ENCODE assay signal across 8 cellular contexts in the genomic region with DNA sequence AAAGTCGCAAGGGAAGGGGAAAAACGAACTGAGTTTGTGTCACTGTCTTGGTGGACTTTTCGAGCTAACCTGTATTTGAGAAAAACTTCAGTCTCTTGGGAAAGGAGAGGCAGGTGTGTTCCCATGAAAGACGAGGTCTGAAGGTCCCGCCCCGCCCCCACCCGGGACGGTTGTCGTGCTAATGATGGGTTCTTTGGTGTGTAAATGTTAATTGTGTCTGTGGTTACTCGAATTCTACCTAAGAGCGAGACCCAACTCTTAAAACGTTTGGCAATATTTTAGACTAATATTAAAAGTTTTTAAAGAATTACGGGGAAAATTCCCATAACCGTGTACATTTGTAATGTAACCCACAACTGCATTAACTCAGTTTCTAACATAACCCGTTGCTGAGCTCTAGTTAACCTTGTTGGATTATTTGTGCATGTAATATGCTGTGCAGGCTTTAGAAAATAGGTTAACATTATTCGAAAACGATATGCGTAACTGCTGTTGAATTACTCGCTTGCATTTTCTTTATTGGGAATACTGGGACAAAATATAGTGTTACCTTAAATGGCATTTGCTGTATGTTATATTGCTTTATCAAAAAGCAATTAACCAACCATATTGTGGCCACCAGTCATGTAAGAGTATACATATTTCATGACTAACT. TPM values are rescaled to one million over a fixed set of nuclear protein-coding genes. Genes with fewer than 3 reads are reported as not detected.
DNase-seq lines count a peak whose midpoint lies in the region; ATAC-seq lines count a peak whose summit lies in the region.

No MANE protein-coding gene starts in this region.

- H3K27me3 ChIP-seq in NT2/D1 (ENCODE audit: insufficient read depth, insufficient read length) (peaks cover 18% of the 10 kb centered on the region), endocrine pancreas (ENCODE audit: control insufficient read depth, insufficient read depth, low read length) (no peaks in the 10 kb centered on the region)
- no peaks in the 10 kb centered on the region for H3K27me3 ChIP-seq in naive thymus-derived CD4-positive, alpha-beta T cell (ENCODE audit: control insufficient read depth in 2 of 2, insufficient read depth in 2 of 2, low read length in 2 of 2)

- peak overlapping the region; percentile 70 for H3K27ac ChIP-seq in naive thymus-derived CD4-positive, alpha-beta T cell (ENCODE audit: low read depth, low read length)

- DNase-seq in activated CD8-positive, alpha-beta memory T cell treated with anti-CD3 and anti-CD28 coated beads, Interleukin-2, amount 10 ng/mL, durations not matched to agents 7 days and 5 days = no peak
- no peak for DNase-seq in activated CD8-positive, alpha-beta memory T cell treated with anti-CD3 and anti-CD28 coated beads for 24 hours
- peak; percentile 22 for DNase-seq in NT2/D1 (ENCODE audit: low read depth, low spot score)
- peak in 1 of 9 donors; percentile 3 for DNase-seq in naive thymus-derived CD4-positive, alpha-beta T cell
- DNase-seq in SKM-1 (lab: John Stamatoyannopoulos, UW; ENCODE audit: unreplicated experiment) = no peak

- H3K4me3 ChIP-seq in NT2/D1 (ENCODE audit: insufficient read length, low read depth) = peak overlapping the region; percentile 55
- peak overlapping the region; percentile 77 for H3K4me3 ChIP-seq in endocrine pancreas (ENCODE audit: control insufficient read depth, insufficient read depth, low read length)
- peak overlapping the region; percentile 69 for H3K4me3 ChIP-seq in naive thymus-derived CD4-positive, alpha-beta T cell (ENCODE audit: low read length)

- peaks cover 13% of the 10 kb centered on the region for H3K4me1 Mint-ChIP-seq in activated CD8-positive, alpha-beta memory T cell treated with anti-CD3 and anti-CD28 coated beads, Interleukin-2, amount 10 ng/mL, durations not matched to agents 7 days and 5 days
- peaks cover 8 to 37% (median 24%) of the 10 kb centered on the region in 7 donors for H3K4me1 Mint-ChIP-seq in naive thymus-derived CD4-positive, alpha-beta T cell

- CTCF ChIA-PET in activated CD8-positive, alpha-beta memory T cell treated with anti-CD3 and anti-CD28 coated beads, Interleukin-2, amount 10 ng/mL, durations not matched to agents 7 days and 5 days (lab: Charles Lee) = interaction anchor here (0.9 to 2.3 kb wide), 2 partner anchors 162 to 253 kb away, joined by 3 to 19 read pairs; no protein-coding TSS in a partner anchor
- CTCF ChIA-PET in naive thymus-derived CD4-positive, alpha-beta T cell (lab: Charles Lee) = no interaction called here

- no peaks in the 10 kb centered on the region for H3K36me3 ChIP-seq in NT2/D1 (ENCODE audit: insufficient read depth, insufficient read length, low read length)
- H3K36me3 ChIP-seq in endocrine pancreas (ENCODE audit: control insufficient read depth, insufficient read depth, low read length) = no peaks in the 10 kb centered on the region
- H3K36me3 ChIP-seq in naive thymus-derived CD4-positive, alpha-beta T cell (ENCODE audit: control insufficient read depth in 2 of 3, insufficient read depth in 3 of 3, low read length in 3 of 3) = peaks cover 0 to 3% (median 0%) of the 10 kb centered on the region in 3 experiments

- H3K9ac ChIP-seq in NT2/D1 (ENCODE audit: insufficient read length, low read depth) (peak overlapping the region; percentile 92), endocrine pancreas (ENCODE audit: control insufficient read depth, insufficient read depth, low read length) (peak overlapping the region; percentile 60)

- H3K9me3 ChIP-seq in NT2/D1 (ENCODE audit: insufficient read depth, low read length) = no peaks in the 10 kb centered on the region
- no peaks in the 10 kb centered on the region for H3K9me3 ChIP-seq in endocrine pancreas (ENCODE audit: control insufficient read depth, low read length)
- H3K9me3 ChIP-seq in naive thymus-derived CD4-positive, alpha-beta T cell (ENCODE audit: control insufficient read depth in 2 of 3, low read length in 3 of 3) = no peaks in the 10 kb centered on the region

- H3K36me3 Mint-ChIP-seq in activated CD8-positive, alpha-beta memory T cell treated with anti-CD3 and anti-CD28 coated beads, Interleukin-2, amount 10 ng/mL, durations not matched to agents 7 days and 5 days = no peaks in the 10 kb centered on the region
- H3K36me3 Mint-ChIP-seq in naive thymus-derived CD4-positive, alpha-beta T cell = peaks cover 0 to 6% (median 0%) of the 10 kb centered on the region in 5 donors

- H3K27ac Mint-ChIP-seq in activated CD8-positive, alpha-beta memory T cell treated with anti-CD3 and anti-CD28 coated beads, Interleukin-2, amount 10 ng/mL, durations not matched to agents 7 days and 5 days = no peak overlapping the region
- peak overlapping the region in 7 of 9 donors; percentile 19 to 73 (median 68) for H3K27ac Mint-ChIP-seq in naive thymus-derived CD4-positive, alpha-beta T cell

- ATAC-seq in activated CD8-positive, alpha-beta memory T cell treated with anti-CD3 and anti-CD28 coated beads, Interleukin-2, amount 10 ng/mL, durations not matched to agents 7 days and 5 days = no peak
- no peak for ATAC-seq in naive thymus-derived CD4-positive, alpha-beta T cell
- ATAC-seq in GM21737 (IDR thresholded peaks at IDR 0.05; ENCODE audit: unreplicated experiment) = no peak
- ATAC-seq in HG03520 (IDR thresholded peaks at IDR 0.05; ENCODE audit: unreplicated experiment) = no peak

- H3K4me3 Mint-ChIP-seq in activated CD8-positive, alpha-beta memory T cell treated with anti-CD3 and anti-CD28 coated beads, Interleukin-2, amount 10 ng/mL, durations not matched to agents 7 days and 5 days = peak overlapping the region; percentile 76
- H3K4me3 Mint-ChIP-seq in naive thymus-derived CD4-positive, alpha-beta T cell = peak overlapping the region; percentile 73 to 89 (median 85)

- no peaks in the 10 kb centered on the region for H3K4me1 ChIP-seq in NT2/D1 (ENCODE audit: insufficient read depth, insufficient read length)
- H3K4me1 ChIP-seq in endocrine pancreas (ENCODE audit: control insufficient read depth, insufficient read depth, low read length) = no peaks in the 10 kb centered on the region
- peaks cover 6% of the 10 kb centered on the region in 2 donors for H3K4me1 ChIP-seq in naive thymus-derived CD4-positive, alpha-beta T cell (ENCODE audit: control insufficient read depth in 2 of 2, insufficient read depth in 2 of 2, low read length in 2 of 2)

- H3K9me3 Mint-ChIP-seq in activated CD8-positive, alpha-beta memory T cell treated with anti-CD3 and anti-CD28 coated beads, Interleukin-2, amount 10 ng/mL, durations not matched to agents 7 days and 5 days (ENCODE audit: low read depth) = no peaks in the 10 kb centered on the region
- H3K9me3 Mint-ChIP-seq in naive thymus-derived CD4-positive, alpha-beta T cell = no peaks in the 10 kb centered on the region

- intact Hi-C loops in naive thymus-derived CD4-positive, alpha-beta T cell (cut with micrococcal nuclease) = loop anchor here (1.0 to 10.0 kb wide), 10 partner anchors 164 to 2001 kb away; partner anchors contain the start of genes PTPN4 (in 2 of the 2), TMEM177 (in 2 of the 2), C2orf76 (in 1 of the 2) and CCDC93 (in 1 of the 2)

- peaks cover 8% of the 10 kb centered on the region for H3K27me3 Mint-ChIP-seq in activated CD8-positive, alpha-beta memory T cell treated with anti-CD3 and anti-CD28 coated beads, Interleukin-2, amount 10 ng/mL, durations not matched to agents 7 days and 5 days
- H3K27me3 Mint-ChIP-seq in naive thymus-derived CD4-positive, alpha-beta T cell = peaks cover 0 to 20% (median 0%) of the 10 kb centered on the region in 5 donors

- POLR2A ChIA-PET in naive thymus-derived CD4-positive, alpha-beta T cell (lab: Charles Lee) = interaction anchor here (1.0 kb wide), 1 partner anchor 163 kb away, joined by 3 read pairs; no protein-coding TSS in a partner anchor

RNA-seq across cellular contexts. Expression of gene EPB41L5, which starts 0.8 kb away (rescaled TPM):
- total RNA-seq in activated CD8-positive, alpha-beta memory T cell treated with anti-CD3 and anti-CD28 coated beads, Interleukin-2, amount 10 ng/mL, durations not matched to agents 7 days and 5 days = 1 to 10 TPM; 1.9 to 2.2 TPM
- 1 to 10 TPM; 2.2 to 9.3 (median 6.8) TPM for total RNA-seq in naive thymus-derived CD4-positive, alpha-beta T cell
- polyA plus RNA-seq in naive thymus-derived CD4-positive, alpha-beta T cell = 1 to 10 TPM; 3.9 to 4.8 TPM
